ENCODE assay signal across 8 cellular contexts in genomic region chrX:149527705-149528104, GRCh38. TPM values are rescaled to one million over a fixed set of nuclear protein-coding genes. Genes with fewer than 3 reads are reported as not detected.
DNase-seq lines count a peak whose midpoint lies in the region; ATAC-seq and TF ChIP-seq lines count a peak whose summit lies in the region.

No MANE protein-coding gene starts in this region.

- peak; percentile 26 for ATAC-seq in HG03060 (IDR thresholded peaks at IDR 0.05; ENCODE audit: low read depth, unreplicated experiment)

- DNase-seq in A172 (ENCODE audit: low spot score) (peak; percentile 43), DMS153 (lab: John Stamatoyannopoulos, UW) (peak; percentile 16), foreskin fibroblast (peak; percentile 17 to 53), mesenteric fat pad (ENCODE audit: low spot score) (no peak), epidermal melanocyte (ENCODE audit: insufficient read length, low spot score) (no peak)
- peak in 4 of 6 experiments; percentile 5 to 38 (median 16) for DNase-seq in stimulated activated naive CD4-positive, alpha-beta T cell (lab: John Stamatoyannopoulos, UW)

- H3K4me3 ChIP-seq in foreskin fibroblast (ENCODE audit: low read depth in 1 of 2, low read length in 2 of 2): no peak overlapping the region

- TF ChIP-seq CTCF in VCaP (conservative IDR thresholded peaks at IDR 0.05): peak; percentile 69
- TF ChIP-seq CTCF in foreskin fibroblast (IDR thresholded peaks at IDR 0.05; ENCODE audit: low read depth, low read length): peak; percentile 48

- no peak overlapping the region for H3K27ac ChIP-seq in VCaP

RNA-seq across cellular contexts. Expression of gene EOLA1, which starts 13.1 kb away (rescaled TPM):
- total RNA-seq in A172 (2014; rRNA removed; shearing (Covaris generic)): 17.4 and 25.7 TPM in 2 replicates
- total RNA-seq in mesenteric fat pad: 19.8 TPM

RNA-seq across cellular contexts. Expression of gene HSFX3, which starts 22.0 kb away (rescaled TPM):
- total RNA-seq in A172 (2014; rRNA removed; shearing (Covaris generic)): not detected in 2 replicates
- total RNA-seq in mesenteric fat pad: not detected

RNA-seq across cellular contexts. Expression of gene IDS, which starts 22.6 kb away (rescaled TPM):
- 97.0 and 106 TPM in 2 replicates for total RNA-seq in A172 (2014; rRNA removed; shearing (Covaris generic))
- total RNA-seq in mesenteric fat pad: 63.8 TPM

RNA-seq across cellular contexts. Expression of gene MAGEA9B, which starts 59.6 kb away (rescaled TPM):
- not detected in 2 replicates for total RNA-seq in A172 (2014; rRNA removed; shearing (Covaris generic))
- not detected for total RNA-seq in mesenteric fat pad

Comparison
In these comparisons a context has a peak if more than half of its experiments do, and no peak if none do; other contexts are left out.
1. DNase-seq: peak in A172 (single experiment), DMS153 (single experiment), foreskin fibroblast (2 of 2) and stimulated activated naive CD4-positive, alpha-beta T cell (4 of 6); none in mesenteric fat pad (single experiment) and epidermal melanocyte (single experiment).